In the genomic region with DNA sequence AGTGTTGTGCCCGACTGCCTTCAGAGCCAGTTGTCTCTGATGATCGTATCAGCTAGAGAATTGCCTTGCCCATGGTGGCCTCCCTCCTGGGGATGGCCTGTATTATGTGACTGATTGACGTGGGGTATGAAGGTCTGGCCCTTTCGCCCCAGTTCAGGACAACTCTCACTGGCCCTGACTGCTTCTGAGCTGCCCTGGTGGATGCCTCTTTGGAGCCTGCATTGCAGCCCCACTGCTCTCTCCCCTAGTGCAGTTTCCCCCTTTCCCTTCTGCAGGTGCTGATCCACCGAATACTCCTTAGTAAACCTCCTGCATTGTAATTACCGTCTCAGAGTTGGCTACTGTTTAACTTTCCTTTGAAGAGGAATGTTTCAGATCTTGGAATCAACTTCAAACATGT, we compare ENCODE assay signal across 14 cellular contexts. TPM values are rescaled to one million over a fixed set of nuclear protein-coding genes. Genes with fewer than 3 reads are reported as not detected.
DNase-seq lines count a peak whose midpoint lies in the region; ATAC-seq and TF ChIP-seq lines count a peak whose summit lies in the region.
"Had no signal": no experiment of that assay in that cellular context is flagged by ENCODE, and none has a peak within 500 bp of the region (broad histone marks: within the 10 kb centered on the region; RNA-seq: fewer than 3 reads in every experiment).

No MANE protein-coding gene starts in this region.

- ATAC-seq in GM21619 (IDR thresholded peaks at IDR 0.05; ENCODE audit: unreplicated experiment) = no peak

- H3K4me3 ChIP-seq in ACC112 (ENCODE audit: low read depth, low read length) = no peak overlapping the region
- no peak overlapping the region for H3K4me3 ChIP-seq in H7 (ENCODE audit: insufficient read depth, low read depth, low read length)
- no peak overlapping the region for H3K4me3 ChIP-seq in mesenchymal stem cell (ENCODE audit: insufficient read depth in 1 of 2, low read depth in 1 of 2, low read length in 2 of 2)
- H3K4me3 ChIP-seq: right lobe of liver had no signal

- no peak overlapping the region for H3K4me3 Mint-ChIP-seq in chondrocyte (ENCODE audit: unreplicated experiment)
- no peak overlapping the region for H3K4me3 Mint-ChIP-seq in type B pancreatic cell
- H3K4me3 Mint-ChIP-seq: activated naive CD8-positive, alpha-beta T cell treated with anti-CD3 and anti-CD28 coated beads, Interleukin-2, amount 10 ng/mL, durations not matched to agents 7 days and 5 days had no signal

- no peak for TF ChIP-seq CTCF in chondrocyte (IDR thresholded peaks at IDR 0.05)
- TF ChIP-seq CTCF in type B pancreatic cell (conservative IDR thresholded peaks at IDR 0.05) = no peak

- H2AK5ac ChIP-seq in mesenchymal stem cell (ENCODE audit: low read length, severe bottlenecking) = no peak overlapping the region

- no peaks in the 10 kb centered on the region for H3K9me3 ChIP-seq in mesenchymal stem cell (ENCODE audit: control insufficient read depth, low read length)
- H3K9me3 ChIP-seq: BE2C, right lobe of liver had no signal

- no peak overlapping the region for H3K14ac ChIP-seq in mesenchymal stem cell (ENCODE audit: low read length in 2 of 2)

- H2BK12ac ChIP-seq in mesenchymal stem cell (ENCODE audit: low read length in 2 of 2) = peak overlapping the region in 1 of 2 experiments; percentile 1

- H3K9ac ChIP-seq in mesenchymal stem cell (ENCODE audit: low read length) = no peak overlapping the region

- no peak overlapping the region for H2BK15ac ChIP-seq in mesenchymal stem cell (ENCODE audit: low read depth, poor library complexity, severe bottlenecking)

- H3K27me3 Mint-ChIP-seq in chondrocyte (ENCODE audit: low read depth) (no peaks in the 10 kb centered on the region), type B pancreatic cell (no peaks in the 10 kb centered on the region)

- H3K4me1 Mint-ChIP-seq in chondrocyte (ENCODE audit: low read depth) (peaks cover 26% of the 10 kb centered on the region), type B pancreatic cell (ENCODE audit: unreplicated experiment) (peaks cover 4% of the 10 kb centered on the region)

- H3K27ac Mint-ChIP-seq in chondrocyte (ENCODE audit: unreplicated experiment) (peak overlapping the region; percentile 0), type B pancreatic cell (no peak overlapping the region)
- H3K27ac Mint-ChIP-seq: activated naive CD8-positive, alpha-beta T cell treated with anti-CD3 and anti-CD28 coated beads, Interleukin-2, amount 10 ng/mL, durations not matched to agents 7 days and 5 days had no signal

- H4K8ac ChIP-seq in mesenchymal stem cell (ENCODE audit: low read length) = no peak overlapping the region

- peaks cover 5% of the 10 kb centered on the region for H3K36me3 Mint-ChIP-seq in chondrocyte (ENCODE audit: low read depth)
- H3K36me3 Mint-ChIP-seq in type B pancreatic cell = no peaks in the 10 kb centered on the region

- H3K79me2 ChIP-seq in ACC112 (ENCODE audit: control insufficient read depth, insufficient read depth, low read length, unreplicated experiment) = no peaks in the 10 kb centered on the region

- H3K4me1 ChIP-seq in ACC112 (ENCODE audit: control insufficient read depth, insufficient read depth, low read length, unreplicated experiment) (peaks cover 22% of the 10 kb centered on the region), mesenchymal stem cell (ENCODE audit: control insufficient read depth, insufficient read depth, low read depth, low read length) (peaks cover 11% of the 10 kb centered on the region)
- H3K4me1 ChIP-seq: BE2C, right lobe of liver had no signal

- 88% methylated on average over 4 of the region's 6 CpGs for WGBS in mesenchymal stem cell

- peaks cover 4% of the 10 kb centered on the region for H3K79me1 ChIP-seq in mesenchymal stem cell (replicated peaks; ENCODE audit: low read length, poor library complexity, severe bottlenecking)

- H3K9me3 Mint-ChIP-seq in chondrocyte (ENCODE audit: low read depth) (peaks cover 7% of the 10 kb centered on the region), type B pancreatic cell (no peaks in the 10 kb centered on the region)
- H3K9me3 Mint-ChIP-seq: activated naive CD8-positive, alpha-beta T cell treated with anti-CD3 and anti-CD28 coated beads, Interleukin-2, amount 10 ng/mL, durations not matched to agents 7 days and 5 days had no signal

- peak; percentile 24 for DNase-seq in H7
- no peak for DNase-seq in chondrocyte (ENCODE audit: low spot score)
- no peak for DNase-seq in mesenchymal stem cell
- DNase-seq in type B pancreatic cell (ENCODE audit: extremely low spot score, unreplicated experiment) = no peak
- DNase-seq in activated gamma-delta T cell (lab: John Stamatoyannopoulos, UW) = no peak
- DNase-seq in activated naive CD4-positive, alpha-beta T cell treated with anti-CD3 and anti-CD28 coated beads, Interleukin-2, amount 50 U/mL, for 16 hours = no peak
- DNase-seq: activated naive CD8-positive, alpha-beta T cell treated with anti-CD3 and anti-CD28 coated beads, Interleukin-2, amount 10 ng/mL, durations not matched to agents 7 days and 5 days; BE2C; midbrain; NCI-H187 treated with DMSO at 0.1 percent for 48 hours; NK-92 treated with Interleukin-12 subunit alpha and Interleukin-12 subunit beta, amount 100 ng/mL, for 24 hours; right lobe of liver had no signal

- peak overlapping the region in 1 of 2 experiments; percentile 1 for H3K4ac ChIP-seq in mesenchymal stem cell (ENCODE audit: low read depth in 1 of 2, low read length in 2 of 2)

- peak overlapping the region; percentile 8 for H4K91ac ChIP-seq in mesenchymal stem cell (ENCODE audit: low read length)

- peak overlapping the region; percentile 39 for H2BK120ac ChIP-seq in mesenchymal stem cell (ENCODE audit: low read depth, low read length)

- no peak overlapping the region for H2BK5ac ChIP-seq in mesenchymal stem cell (ENCODE audit: low read depth, low read length, poor library complexity, severe bottlenecking)

- no peak overlapping the region for H3K23ac ChIP-seq in mesenchymal stem cell (ENCODE audit: low read length in 2 of 2)

- H3K27ac ChIP-seq in ACC112 (ENCODE audit: low read depth, low read length) (peak overlapping the region; percentile 78; the same call in 1 of the 2 replicates), mesenchymal stem cell (ENCODE audit: low read length, poor library complexity, severe bottlenecking) (peak overlapping the region; percentile 56)
- H3K27ac ChIP-seq: right lobe of liver had no signal

- no peak overlapping the region for H3K4me2 ChIP-seq in mesenchymal stem cell (ENCODE audit: low read length, poor library complexity, severe bottlenecking)

- H3K36me3 ChIP-seq in ACC112 (ENCODE audit: insufficient read depth, low read length) (no peaks in the 10 kb centered on the region), H7 (replicated peaks; ENCODE audit: control insufficient read depth, insufficient read depth, low read length) (no peaks in the 10 kb centered on the region), mesenchymal stem cell (ENCODE audit: control insufficient read depth in 1 of 2, insufficient read depth in 2 of 2, low read depth in 1 of 2, low read length in 2 of 2) (peaks cover 0 to 26% of the 10 kb centered on the region in 2 experiments)
- H3K36me3 ChIP-seq: BE2C, right lobe of liver had no signal

- H2AFZ ChIP-seq in ACC112 (ENCODE audit: low read length, unreplicated experiment) (no peak overlapping the region), mesenchymal stem cell (ENCODE audit: low read depth, low read length) (no peak overlapping the region)

- H3K18ac ChIP-seq in mesenchymal stem cell (ENCODE audit: low read depth in 1 of 2, low read length in 2 of 2) = peak overlapping the region in 1 of 2 experiments; percentile 41

- H3K27me3 ChIP-seq in ACC112 (ENCODE audit: insufficient read depth, low read length) (no peaks in the 10 kb centered on the region), H7 (ENCODE audit: control insufficient read depth, insufficient read depth, low read length) (no peaks in the 10 kb centered on the region), mesenchymal stem cell (ENCODE audit: control insufficient read depth in 1 of 2, insufficient read depth in 1 of 2, low read length in 2 of 2) (no peaks in the 10 kb centered on the region)
- H3K27me3 ChIP-seq: BE2C, right lobe of liver had no signal

RNA-seq across cellular contexts. Expression of gene CD109, which starts 18.2 kb away (rescaled TPM):
- 1.3 and 1.4 TPM in 2 replicates for total RNA-seq in H7 (2014; rRNA removed; shearing (Covaris generic))
- 25.4 to 33.1 TPM (median 26.0 TPM) in 3 replicates for total RNA-seq in chondrocyte
- polyA plus RNA-seq in mesenchymal stem cell (2013, experiment 1 of 2) = 33.3 TPM
- 33.8 TPM for polyA plus RNA-seq in mesenchymal stem cell (2013, experiment 2 of 2)
- total RNA-seq in type B pancreatic cell (ENCODE audit: low replicate concordance) = 1.3 and 1.5 TPM in 2 replicates

Comparison
In these comparisons a context has a peak if more than half of its experiments do, and no peak if none do; other contexts are left out.
1. RNA of gene CD109, which starts 18.2 kb away (total RNA-seq): 25.4 to 33.1 TPM in chondrocyte; 1.3 to 1.5 TPM in type B pancreatic cell and 1.3 to 1.4 TPM in H7; every median in the first group is over 10 times any median in the second.